ENCODE assay signal across 8 cellular contexts in the genomic region with DNA sequence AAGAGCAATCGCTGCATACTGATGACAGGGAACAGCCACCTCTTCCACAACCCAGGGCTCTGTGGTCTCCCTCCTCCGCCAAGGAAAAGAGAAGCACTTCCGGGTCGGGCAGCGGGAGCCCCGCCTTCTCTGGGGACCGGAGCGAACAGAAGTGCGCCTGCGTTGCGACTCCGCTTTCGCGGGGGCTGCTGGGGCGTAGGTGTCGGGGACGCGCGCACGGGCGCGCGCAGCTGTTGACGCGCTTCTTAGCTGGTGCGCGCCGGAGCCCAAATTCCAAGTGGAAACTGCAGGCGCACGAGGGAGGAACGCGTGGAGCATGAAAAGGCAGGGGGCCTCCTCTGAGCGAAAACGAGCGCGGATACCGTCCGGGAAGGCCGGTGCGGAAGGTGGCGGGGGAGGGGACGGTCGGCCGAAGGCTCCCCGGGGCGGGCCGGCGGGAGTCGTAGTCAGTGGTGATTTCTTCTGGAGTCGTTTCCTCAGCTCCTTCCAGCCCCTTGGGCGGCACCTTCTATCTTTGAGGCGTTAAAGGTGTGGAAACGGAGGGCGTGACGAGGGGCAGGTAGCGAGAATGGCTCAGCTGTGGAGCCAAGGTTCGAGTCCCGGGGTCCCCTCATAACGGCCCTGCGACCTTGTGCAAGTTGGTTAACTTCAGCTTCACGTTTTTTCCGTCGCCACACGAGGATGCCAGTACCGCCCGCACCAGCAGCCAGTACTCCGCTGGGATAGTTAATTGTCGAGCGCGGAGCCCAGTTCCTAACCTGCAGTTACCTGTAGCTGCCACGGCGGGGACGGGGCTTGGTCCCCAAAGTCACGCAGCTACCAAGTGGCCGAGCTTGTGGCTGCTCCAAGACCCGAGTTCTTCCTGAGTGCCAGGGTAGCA. TPM values are rescaled to one million over a fixed set of nuclear protein-coding genes. Genes with fewer than 3 reads are reported as not detected.
A peak's percentile ranks its signal among the peaks of the same experiment; 100 is the strongest.
DNase-seq lines count a peak whose midpoint lies in the region; ATAC-seq and TF ChIP-seq lines count a peak whose summit lies in the region.

Gene COX15, minus strand, starts transcription at position 95 of the 880 bp plus-strand sequence. Its CDS starts 78 bp downstream, at position 17.
A gene with protein sequence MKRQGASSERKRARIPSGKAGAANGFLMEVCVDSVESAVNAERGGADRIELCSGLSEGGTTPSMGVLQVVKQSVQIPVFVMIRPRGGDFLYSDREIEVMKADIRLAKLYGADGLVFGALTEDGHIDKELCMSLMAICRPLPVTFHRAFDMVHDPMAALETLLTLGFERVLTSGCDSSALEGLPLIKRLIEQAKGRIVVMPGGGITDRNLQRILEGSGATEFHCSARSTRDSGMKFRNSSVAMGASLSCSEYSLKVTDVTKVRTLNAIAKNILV (plus strand): TSS at position 202 of the 880 bp plus-strand sequence. CDS start 115 bp downstream, at position 317.

- CTCF ChIA-PET in PC-9 (lab: Charles Lee) = interaction anchor here (0.6 to 0.8 kb wide), 3 partner anchors 74 to 1021 kb away, joined by 3 to 6 read pairs (median 4); no protein-coding TSS in a partner anchor

- H4K20me1 ChIP-seq in PC-9 (ENCODE audit: insufficient read depth) = no peaks in the 10 kb centered on the region; the same call in 1 of the 2 replicates

- no peaks in the 10 kb centered on the region for H3K27me3 ChIP-seq in PC-9 (ENCODE audit: insufficient read depth, low read depth)

- DNase-seq in DMS53 treated with DMSO at 0.1 percent for 48 hours (lab: John Stamatoyannopoulos, UW; ENCODE audit: unreplicated experiment) (peak; percentile 95), KBM-7 (peak; percentile 98), PC-9 (peak; percentile 87 to 90), epithelial cell of proximal tubule (ENCODE audit: low read depth) (peak; percentile 52), mucosa of gallbladder (ENCODE audit: low spot score) (peak; percentile 96)
- peak; percentile 95 for DNase-seq in activated T-cell treated with anti-CD3 and anti-CD28 coated beads, Interleukin-2, amount 50 U/mL, for 1 hour
- peak; percentile 83 to 90 for DNase-seq in stimulated activated CD8-positive, alpha-beta memory T cell treated with anti-CD3 and anti-CD28 coated beads, Interleukin-4, amount 100 ng/mL, for 4 hours (ENCODE audit: low read depth in 2 of 2, low spot score in 1 of 2)

- no peaks in the 10 kb centered on the region for H3K9me2 ChIP-seq in PC-9 (ENCODE audit: insufficient read depth)

- peaks cover 42% of the 10 kb centered on the region for H3K79me2 ChIP-seq in PC-9 (ENCODE audit: low read depth)

- peaks cover 10% of the 10 kb centered on the region; the same call in 1 of the 2 replicates for H3K4me1 ChIP-seq in PC-9 (replicated peaks; ENCODE audit: insufficient read depth)

- peak within 1 kb of the TSS; percentile 90 for H3K4me2 ChIP-seq in PC-9

- in situ Hi-C loops in KBM-7 (cut with MboI; ENCODE audit: low pct_unique_long_range_greater_than_20kb, low sequenced_read_pairs) = no loop called here

- peak; percentile 85 for ATAC-seq in GM21717 (IDR thresholded peaks at IDR 0.05; ENCODE audit: unreplicated experiment)

- H3K4me3 ChIP-seq in PC-9 (peak within 1 kb of the TSS; percentile 93), epithelial cell of proximal tubule (ENCODE audit: low read depth, low read length) (peak within 1 kb of the TSS; percentile 100)

- BruUV-seq in PC-9 (replicated peaks; lab: Mats Ljungman, UMichigan) = TSS peak; percentile 60

- intact Hi-C loops in PC-9 (cut with micrococcal nuclease; ENCODE audit: unreplicated experiment) = loop anchor here (1.0 kb wide), 2 partner anchors 53 to 112 kb away; partner anchors contain the start of gene SLC25A28

- no peaks in the 10 kb centered on the region for H3K36me3 ChIP-seq in PC-9 (ENCODE audit: low read depth)

- POLR2A ChIA-PET in PC-9 (lab: Charles Lee; ENCODE audit: unreplicated experiment) = interaction anchor here (0.7 to 0.9 kb wide), 2 partner anchors 71 to 73 kb away, joined by 3 to 12 read pairs; partner anchors contain the start of gene ENTPD7

- peaks cover 20% of the 10 kb centered on the region for H3F3A ChIP-seq in PC-9 (ENCODE audit: insufficient read depth, low read depth)

- peak within 1 kb of the TSS; percentile 86 for H3K27ac ChIP-seq in PC-9

- H2AFZ ChIP-seq in PC-9 = peak within 1 kb of the TSS; percentile 84

- no peaks in the 10 kb centered on the region for H3K9me3 ChIP-seq in PC-9 (ENCODE audit: insufficient read depth, low read depth)

- peak; percentile 64 for TF ChIP-seq CTCF in PC-9 (conservative IDR thresholded peaks at IDR 0.05)
- TF ChIP-seq CTCF in epithelial cell of proximal tubule (conservative IDR thresholded peaks at IDR 0.05; ENCODE audit: low read depth, low read length) = peak; percentile 48

RNA-seq across cellular contexts. Expression of gene COX15, which starts in this region (rescaled TPM):
- total RNA-seq in PC-9 (2021) = 31.4 and 35.2 TPM in 2 replicates
- 26.8 and 31.2 TPM in 2 replicates for total RNA-seq in epithelial cell of proximal tubule
- 37.8 TPM for total RNA-seq in mucosa of gallbladder

RNA-seq across cellular contexts. Expression of the second gene that starts in this region (rescaled TPM):
- total RNA-seq in PC-9 (2021) = 7.6 and 9.2 TPM in 2 replicates
- 13.7 and 18.8 TPM in 2 replicates for total RNA-seq in epithelial cell of proximal tubule
- total RNA-seq in mucosa of gallbladder = 17.5 TPM

Comparison
In these comparisons a context has a peak if more than half of its experiments do, and no peak if none do; other contexts are left out.
1. Peak in every context shown above with its lines: DNase-seq, ATAC-seq, H3K4me3 ChIP-seq and H3K27ac ChIP-seq.